8 cellular contexts compared by ENCODE assay signal in genomic region chrX:13690836-13691235, GRCh38. TPM values are rescaled to one million over a fixed set of nuclear protein-coding genes. Genes with fewer than 3 reads are reported as not detected.
DNase-seq lines count a peak whose midpoint lies in the region; ATAC-seq and TF ChIP-seq lines count a peak whose summit lies in the region.

No MANE protein-coding gene starts in this region.

- peak; percentile 22; the same call in 1 of the 2 replicates for TF ChIP-seq CTCF in Loucy (conservative IDR thresholded peaks at IDR 0.05; ENCODE audit: low read length)
- TF ChIP-seq CTCF in choroid plexus epithelial cell (conservative IDR thresholded peaks at IDR 0.05; ENCODE audit: low read depth, low read length): peak; percentile 39
- TF ChIP-seq CTCF in osteoblast (IDR thresholded peaks at IDR 0.05; ENCODE audit: extremely low read depth, low read depth, low read length): peak; percentile 23
- no peak for TF ChIP-seq CTCF in WERI-Rb-1 (IDR thresholded peaks at IDR 0.05; ENCODE audit: low read depth, low read length)

- no peaks in the 10 kb centered on the region for H3K9me2 ChIP-seq in Loucy (replicated peaks; ENCODE audit: low read depth, low read length)

- H3K4me1 ChIP-seq in Loucy (ENCODE audit: insufficient read depth, low read length, poor library complexity, severe bottlenecking): peaks cover 32% of the 10 kb centered on the region
- H3K4me1 ChIP-seq in osteoblast (ENCODE audit: insufficient read depth, low read length): peaks cover 29% of the 10 kb centered on the region

- peak overlapping the region; percentile 84 for H3K9ac ChIP-seq in Loucy (ENCODE audit: low read depth, low read length, poor library complexity, severe bottlenecking)

- H3K79me2 ChIP-seq in Loucy (ENCODE audit: insufficient read depth, low read length): peaks cover 69% of the 10 kb centered on the region
- peaks cover 67% of the 10 kb centered on the region for H3K79me2 ChIP-seq in osteoblast (ENCODE audit: insufficient read depth, low read length)

- H3K4me3 ChIP-seq in Loucy (ENCODE audit: low read length, poor library complexity, severe bottlenecking) (peak overlapping the region; percentile 95), choroid plexus epithelial cell (ENCODE audit: low read depth, low read length) (peak overlapping the region; percentile 77), osteoblast (ENCODE audit: insufficient read depth, low read length) (peak overlapping the region; percentile 89), WERI-Rb-1 (ENCODE audit: low read depth, low read length) (no peak overlapping the region)

- H3K27ac ChIP-seq in osteoblast (ENCODE audit: low read depth, low read length): no peak overlapping the region
- no peak overlapping the region for H3K27ac ChIP-seq in WERI-Rb-1

- no peaks in the 10 kb centered on the region for H3K27me3 ChIP-seq in Loucy (ENCODE audit: insufficient read depth, low read length, poor library complexity, severe bottlenecking)
- H3K27me3 ChIP-seq in osteoblast (ENCODE audit: insufficient read depth, low read length): no peaks in the 10 kb centered on the region
- no peaks in the 10 kb centered on the region for H3K27me3 ChIP-seq in WERI-Rb-1 (ENCODE audit: insufficient read depth, low read depth, severe bottlenecking)

- DNase-seq in ELF-1 (ENCODE audit: low read depth, low spot score) (peak; percentile 31), choroid plexus epithelial cell (ENCODE audit: low read depth) (no peak), osteoblast (ENCODE audit: insufficient read length, low spot score, missing footprints) (no peak), WERI-Rb-1 (no peak), AG20443 (ENCODE audit: low spot score) (no peak), Ammon's horn (ENCODE audit: low spot score) (no peak)

- H3K9me3 ChIP-seq in Loucy (ENCODE audit: insufficient read depth, low read depth, low read length) (no peaks in the 10 kb centered on the region), osteoblast (ENCODE audit: low read depth, low read length) (no peaks in the 10 kb centered on the region), WERI-Rb-1 (ENCODE audit: severe bottlenecking) (no peaks in the 10 kb centered on the region)

- H3K4me2 ChIP-seq in Loucy (ENCODE audit: low read depth, low read length, poor library complexity, severe bottlenecking): peak overlapping the region; percentile 76
- H3K4me2 ChIP-seq in osteoblast (ENCODE audit: insufficient read depth, low read length): peak overlapping the region; percentile 93

- H2AFZ ChIP-seq in Loucy (ENCODE audit: low read length) (no peak overlapping the region), osteoblast (ENCODE audit: low read length) (no peak overlapping the region)

- H3K36me3 ChIP-seq in Loucy (ENCODE audit: insufficient read depth, low read length): no peaks in the 10 kb centered on the region
- H3K36me3 ChIP-seq in osteoblast (ENCODE audit: insufficient read depth, low read length): no peaks in the 10 kb centered on the region
- H3K36me3 ChIP-seq in WERI-Rb-1: peaks cover 3% of the 10 kb centered on the region; the same call in 1 of the 2 replicates

- no peaks in the 10 kb centered on the region for H3F3A ChIP-seq in Loucy (ENCODE audit: low read depth)

- H4K20me1 ChIP-seq in Loucy (ENCODE audit: insufficient read depth, low read length, poor library complexity, severe bottlenecking) (peaks cover 30% of the 10 kb centered on the region), osteoblast (ENCODE audit: insufficient read depth, low read length) (peaks cover 30% of the 10 kb centered on the region)

- no peak for ATAC-seq in GM18502 (IDR thresholded peaks at IDR 0.05; ENCODE audit: poor library complexity, unreplicated experiment)

RNA-seq across cellular contexts. Expression of gene RAB9A, which starts 1.9 kb away (rescaled TPM):
- total RNA-seq in osteoblast: 58.9 and 63.0 TPM in 2 replicates

RNA-seq across cellular contexts. Expression of gene TCEANC, which starts 37.9 kb away (rescaled TPM):
- total RNA-seq in osteoblast: 6.2 and 6.5 TPM in 2 replicates

RNA-seq across cellular contexts. Expression of gene TRAPPC2, which starts 43.6 kb away (rescaled TPM):
- 11.8 and 23.5 TPM in 2 replicates for total RNA-seq in osteoblast

RNA-seq across cellular contexts. Expression of gene OFD1, which starts 43.7 kb away (rescaled TPM):
- total RNA-seq in osteoblast: 15.9 and 19.2 TPM in 2 replicates
